1 cellular context compared by ENCODE assay signal in genomic region chr20:25622049-25622448, GRCh38.
TF ChIP-seq lines count a peak whose summit lies in the region.

No MANE protein-coding gene starts in this region.

TF ChIP-seq in HepG2, 621 proteins besides CTCF, POLR2A, EP300 and RAD21 (continued from another document and continues in another):
- TF ChIP-seq, protein P1, sequence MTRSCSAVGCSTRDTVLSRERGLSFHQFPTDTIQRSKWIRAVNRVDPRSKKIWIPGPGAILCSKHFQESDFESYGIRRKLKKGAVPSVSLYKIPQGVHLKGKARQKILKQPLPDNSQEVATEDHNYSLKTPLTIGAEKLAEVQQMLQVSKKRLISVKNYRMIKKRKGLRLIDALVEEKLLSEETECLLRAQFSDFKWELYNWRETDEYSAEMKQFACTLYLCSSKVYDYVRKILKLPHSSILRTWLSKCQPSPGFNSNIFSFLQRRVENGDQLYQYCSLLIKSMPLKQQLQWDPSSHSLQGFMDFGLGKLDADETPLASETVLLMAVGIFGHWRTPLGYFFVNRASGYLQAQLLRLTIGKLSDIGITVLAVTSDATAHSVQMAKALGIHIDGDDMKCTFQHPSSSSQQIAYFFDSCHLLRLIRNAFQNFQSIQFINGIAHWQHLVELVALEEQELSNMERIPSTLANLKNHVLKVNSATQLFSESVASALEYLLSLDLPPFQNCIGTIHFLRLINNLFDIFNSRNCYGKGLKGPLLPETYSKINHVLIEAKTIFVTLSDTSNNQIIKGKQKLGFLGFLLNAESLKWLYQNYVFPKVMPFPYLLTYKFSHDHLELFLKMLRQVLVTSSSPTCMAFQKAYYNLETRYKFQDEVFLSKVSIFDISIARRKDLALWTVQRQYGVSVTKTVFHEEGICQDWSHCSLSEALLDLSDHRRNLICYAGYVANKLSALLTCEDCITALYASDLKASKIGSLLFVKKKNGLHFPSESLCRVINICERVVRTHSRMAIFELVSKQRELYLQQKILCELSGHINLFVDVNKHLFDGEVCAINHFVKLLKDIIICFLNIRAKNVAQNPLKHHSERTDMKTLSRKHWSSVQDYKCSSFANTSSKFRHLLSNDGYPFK (CRISPR knock-in tag; IDR thresholded peaks at IDR 0.05; ENCODE audit: borderline replicate concordance), result 0 out of 2 replicates have a peak, but pooled peaks have one; percentile 21
- TF ChIP-seq TFDP1 (CRISPR knock-in tag; IDR thresholded peaks at IDR 0.05; ENCODE audit: borderline replicate concordance) (peak; percentile 56; the same call in 1 of the 2 replicates), GATAD1 (CRISPR knock-in tag; IDR thresholded peaks at IDR 0.05) (0 out of 2 replicates have a peak, but pooled peaks have one; percentile 25), ZBTB38 (CRISPR knock-in tag; IDR thresholded peaks at IDR 0.05) (peak; percentile 97), TOPORS (CRISPR knock-in tag; IDR thresholded peaks at IDR 0.05) (no peak), KMT2B (CRISPR knock-in tag; IDR thresholded peaks at IDR 0.05) (peak; percentile 16; the same call in 1 of the 2 replicates), ATF2 (CRISPR knock-in tag; IDR thresholded peaks at IDR 0.05) (no peak), ZNF781 (CRISPR knock-in tag; IDR thresholded peaks at IDR 0.05; ENCODE audit: borderline replicate concordance, not compliant biosample characterization) (no peak), TAF1 (CRISPR knock-in tag; IDR thresholded peaks at IDR 0.05) (no peak), MIXL1 (CRISPR knock-in tag; IDR thresholded peaks at IDR 0.05) (no peak), NR0B2 (CRISPR knock-in tag; IDR thresholded peaks at IDR 0.05) (no peak), SALL1 (CRISPR knock-in tag; IDR thresholded peaks at IDR 0.05) (peak; percentile 28; the same call in 1 of the 2 replicates), ZBTB43 (CRISPR knock-in tag; conservative IDR thresholded peaks at IDR 0.05) (peak; percentile 69; the same call in 1 of the 2 replicates), KAT7 (CRISPR knock-in tag; IDR thresholded peaks at IDR 0.05; ENCODE audit: borderline replicate concordance) (no peak), NAIF1 (CRISPR knock-in tag; IDR thresholded peaks at IDR 0.05; ENCODE audit: borderline replicate concordance) (no peak), ZNF780A (CRISPR knock-in tag; IDR thresholded peaks at IDR 0.05) (no peak), MED1 (CRISPR knock-in tag; IDR thresholded peaks at IDR 0.05) (0 out of 2 replicates have a peak, but pooled peaks have one; percentile 10), ZNF296 (CRISPR knock-in tag; conservative IDR thresholded peaks at IDR 0.05) (peak; percentile 56; the same call in 1 of the 2 replicates), GPN1 (CRISPR knock-in tag; IDR thresholded peaks at IDR 0.05; ENCODE audit: borderline replicate concordance) (no peak), ZNF772 (CRISPR knock-in tag; IDR thresholded peaks at IDR 0.05) (0 out of 2 replicates have a peak, but pooled peaks have one; percentile 37), DZIP1 (CRISPR knock-in tag; IDR thresholded peaks at IDR 0.05) (no peak), FOXA3 (CRISPR knock-in tag; IDR thresholded peaks at IDR 0.05) (peak; percentile 17; the same call in 1 of the 2 replicates), RNF219 (CRISPR knock-in tag; IDR thresholded peaks at IDR 0.05) (no peak), SAP130 (CRISPR knock-in tag; IDR thresholded peaks at IDR 0.05; ENCODE audit: low read depth) (peak; percentile 35; the same call in 1 of the 2 replicates), REL (CRISPR knock-in tag; conservative IDR thresholded peaks at IDR 0.05) (peak; percentile 46; the same call in 1 of the 2 replicates), HNF4A (CRISPR knock-in tag; IDR thresholded peaks at IDR 0.05) (0 out of 2 replicates have a peak, but pooled peaks have one; percentile 13), ZNF317 (CRISPR knock-in tag; IDR thresholded peaks at IDR 0.05) (0 out of 2 replicates have a peak, but pooled peaks have one; percentile 54), RXRA (CRISPR knock-in tag; IDR thresholded peaks at IDR 0.05) (no peak), ZFP41 (CRISPR knock-in tag; IDR thresholded peaks at IDR 0.05; ENCODE audit: borderline replicate concordance) (0 out of 2 replicates have a peak, but pooled peaks have one; percentile 29), ZNF224 (CRISPR knock-in tag; IDR thresholded peaks at IDR 0.05) (0 out of 2 replicates have a peak, but pooled peaks have one; percentile 40), ATF1 (CRISPR knock-in tag; IDR thresholded peaks at IDR 0.05) (no peak), TCF12 (IDR thresholded peaks at IDR 0.05) (no peak), TCF12 (CRISPR knock-in tag; IDR thresholded peaks at IDR 0.05) (no peak), TEAD2 (CRISPR knock-in tag; IDR thresholded peaks at IDR 0.05) (no peak), GFI1 (CRISPR knock-in tag; IDR thresholded peaks at IDR 0.05; ENCODE audit: borderline replicate concordance) (peak; percentile 39; the same call in 1 of the 2 replicates), ZNF251 (CRISPR knock-in tag; IDR thresholded peaks at IDR 0.05) (0 out of 2 replicates have a peak, but pooled peaks have one; percentile 46), ZNF232 (CRISPR knock-in tag; IDR thresholded peaks at IDR 0.05; ENCODE audit: borderline replicate concordance) (peak; percentile 74), ZNF788 (CRISPR knock-in tag; IDR thresholded peaks at IDR 0.05; ENCODE audit: borderline replicate concordance) (peak; percentile 39; the same call in 1 of the 2 replicates), ONECUT2 (CRISPR knock-in tag; IDR thresholded peaks at IDR 0.05) (no peak), ZNF557 (CRISPR knock-in tag; IDR thresholded peaks at IDR 0.05) (no peak), SIN3B (IDR thresholded peaks at IDR 0.05; ENCODE audit: low read length) (no peak)
- TF ChIP-seq, protein P2, sequence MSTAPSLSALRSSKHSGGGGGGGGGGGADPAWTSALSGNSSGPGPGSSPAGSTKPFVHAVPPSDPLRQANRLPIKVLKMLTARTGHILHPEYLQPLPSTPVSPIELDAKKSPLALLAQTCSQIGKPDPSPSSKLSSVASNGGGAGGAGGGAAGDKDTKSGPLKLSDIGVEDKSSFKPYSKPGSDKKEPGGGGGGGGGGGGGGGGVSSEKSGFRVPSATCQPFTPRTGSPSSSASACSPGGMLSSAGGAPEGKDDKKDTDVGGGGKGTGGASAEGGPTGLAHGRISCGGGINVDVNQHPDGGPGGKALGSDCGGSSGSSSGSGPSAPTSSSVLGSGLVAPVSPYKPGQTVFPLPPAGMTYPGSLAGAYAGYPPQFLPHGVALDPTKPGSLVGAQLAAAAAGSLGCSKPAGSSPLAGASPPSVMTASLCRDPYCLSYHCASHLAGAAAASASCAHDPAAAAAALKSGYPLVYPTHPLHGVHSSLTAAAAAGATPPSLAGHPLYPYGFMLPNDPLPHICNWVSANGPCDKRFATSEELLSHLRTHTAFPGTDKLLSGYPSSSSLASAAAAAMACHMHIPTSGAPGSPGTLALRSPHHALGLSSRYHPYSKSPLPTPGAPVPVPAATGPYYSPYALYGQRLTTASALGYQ (CRISPR knock-in tag; IDR thresholded peaks at IDR 0.05), result no peak
- TF ChIP-seq, protein P3, sequence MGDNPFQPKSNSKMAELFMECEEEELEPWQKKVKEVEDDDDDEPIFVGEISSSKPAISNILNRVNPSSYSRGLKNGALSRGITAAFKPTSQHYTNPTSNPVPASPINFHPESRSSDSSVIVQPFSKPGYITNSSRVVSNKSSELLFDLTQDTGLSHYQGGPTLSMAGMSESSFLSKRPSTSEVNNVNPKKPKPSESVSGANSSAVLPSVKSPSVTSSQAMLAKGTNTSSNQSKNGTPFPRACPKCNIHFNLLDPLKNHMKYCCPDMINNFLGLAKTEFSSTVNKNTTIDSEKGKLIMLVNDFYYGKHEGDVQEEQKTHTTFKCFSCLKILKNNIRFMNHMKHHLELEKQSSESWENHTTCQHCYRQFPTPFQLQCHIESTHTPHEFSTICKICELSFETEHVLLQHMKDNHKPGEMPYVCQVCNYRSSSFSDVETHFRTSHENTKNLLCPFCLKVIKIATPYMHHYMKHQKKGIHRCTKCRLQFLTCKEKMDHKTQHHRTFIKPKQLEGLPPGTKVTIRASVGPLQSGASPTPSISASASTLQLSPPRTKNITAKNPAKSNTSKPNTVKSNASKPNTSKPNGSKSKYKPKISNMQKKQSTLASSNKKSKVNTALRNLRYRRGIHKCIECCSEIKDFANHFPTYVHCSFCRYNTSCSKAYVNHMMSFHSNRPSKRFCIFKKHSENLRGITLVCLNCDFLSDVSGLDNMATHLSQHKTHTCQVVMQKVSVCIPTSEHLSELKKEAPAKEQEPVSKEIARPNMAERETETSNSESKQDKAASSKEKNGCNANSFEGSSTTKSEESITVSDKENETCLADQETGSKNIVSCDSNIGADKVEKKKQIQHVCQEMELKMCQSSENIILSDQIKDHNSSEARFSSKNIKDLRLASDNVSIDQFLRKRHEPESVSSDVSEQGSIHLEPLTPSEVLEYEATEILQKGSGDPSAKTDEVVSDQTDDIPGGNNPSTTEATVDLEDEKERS (CRISPR knock-in tag; IDR thresholded peaks at IDR 0.05), result no peak
